ENCODE assay signal across 1 cellular context in the genomic region with DNA sequence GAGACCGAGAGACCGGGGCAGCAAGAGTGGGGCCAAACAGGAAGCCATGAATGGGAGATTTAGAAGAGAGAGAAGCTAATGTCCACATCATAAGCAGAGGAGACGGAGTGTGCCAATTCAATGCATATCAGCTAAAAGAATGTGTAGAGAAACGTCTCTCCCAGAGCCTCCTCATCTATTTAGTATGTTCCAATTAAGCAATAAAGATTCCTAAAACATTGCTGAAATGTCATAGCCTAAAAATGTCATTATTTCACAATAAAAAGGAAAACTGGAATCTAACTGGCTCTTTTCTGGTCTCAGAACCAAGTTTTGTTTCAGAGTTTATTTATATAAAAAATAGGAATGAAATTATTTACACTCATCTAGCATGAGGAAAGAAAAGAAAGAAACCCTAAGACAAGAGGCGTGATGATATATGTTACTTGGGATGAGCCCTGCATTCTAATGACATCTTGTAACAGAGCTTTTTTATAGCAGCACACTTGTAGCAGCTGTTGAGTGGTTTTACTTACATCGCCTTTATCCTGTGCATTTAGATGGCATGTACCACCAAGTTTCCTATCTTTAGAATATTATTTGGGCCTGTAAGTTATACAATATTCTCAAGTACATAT.
A peak's percentile ranks its signal among the peaks of the same experiment; 100 is the strongest.
TF ChIP-seq lines count a peak whose summit lies in the region.

No MANE protein-coding gene starts in this region.

TF ChIP-seq in HepG2, 621 proteins besides CTCF, POLR2A, EP300 and RAD21:
- TF ChIP-seq, protein P1, sequence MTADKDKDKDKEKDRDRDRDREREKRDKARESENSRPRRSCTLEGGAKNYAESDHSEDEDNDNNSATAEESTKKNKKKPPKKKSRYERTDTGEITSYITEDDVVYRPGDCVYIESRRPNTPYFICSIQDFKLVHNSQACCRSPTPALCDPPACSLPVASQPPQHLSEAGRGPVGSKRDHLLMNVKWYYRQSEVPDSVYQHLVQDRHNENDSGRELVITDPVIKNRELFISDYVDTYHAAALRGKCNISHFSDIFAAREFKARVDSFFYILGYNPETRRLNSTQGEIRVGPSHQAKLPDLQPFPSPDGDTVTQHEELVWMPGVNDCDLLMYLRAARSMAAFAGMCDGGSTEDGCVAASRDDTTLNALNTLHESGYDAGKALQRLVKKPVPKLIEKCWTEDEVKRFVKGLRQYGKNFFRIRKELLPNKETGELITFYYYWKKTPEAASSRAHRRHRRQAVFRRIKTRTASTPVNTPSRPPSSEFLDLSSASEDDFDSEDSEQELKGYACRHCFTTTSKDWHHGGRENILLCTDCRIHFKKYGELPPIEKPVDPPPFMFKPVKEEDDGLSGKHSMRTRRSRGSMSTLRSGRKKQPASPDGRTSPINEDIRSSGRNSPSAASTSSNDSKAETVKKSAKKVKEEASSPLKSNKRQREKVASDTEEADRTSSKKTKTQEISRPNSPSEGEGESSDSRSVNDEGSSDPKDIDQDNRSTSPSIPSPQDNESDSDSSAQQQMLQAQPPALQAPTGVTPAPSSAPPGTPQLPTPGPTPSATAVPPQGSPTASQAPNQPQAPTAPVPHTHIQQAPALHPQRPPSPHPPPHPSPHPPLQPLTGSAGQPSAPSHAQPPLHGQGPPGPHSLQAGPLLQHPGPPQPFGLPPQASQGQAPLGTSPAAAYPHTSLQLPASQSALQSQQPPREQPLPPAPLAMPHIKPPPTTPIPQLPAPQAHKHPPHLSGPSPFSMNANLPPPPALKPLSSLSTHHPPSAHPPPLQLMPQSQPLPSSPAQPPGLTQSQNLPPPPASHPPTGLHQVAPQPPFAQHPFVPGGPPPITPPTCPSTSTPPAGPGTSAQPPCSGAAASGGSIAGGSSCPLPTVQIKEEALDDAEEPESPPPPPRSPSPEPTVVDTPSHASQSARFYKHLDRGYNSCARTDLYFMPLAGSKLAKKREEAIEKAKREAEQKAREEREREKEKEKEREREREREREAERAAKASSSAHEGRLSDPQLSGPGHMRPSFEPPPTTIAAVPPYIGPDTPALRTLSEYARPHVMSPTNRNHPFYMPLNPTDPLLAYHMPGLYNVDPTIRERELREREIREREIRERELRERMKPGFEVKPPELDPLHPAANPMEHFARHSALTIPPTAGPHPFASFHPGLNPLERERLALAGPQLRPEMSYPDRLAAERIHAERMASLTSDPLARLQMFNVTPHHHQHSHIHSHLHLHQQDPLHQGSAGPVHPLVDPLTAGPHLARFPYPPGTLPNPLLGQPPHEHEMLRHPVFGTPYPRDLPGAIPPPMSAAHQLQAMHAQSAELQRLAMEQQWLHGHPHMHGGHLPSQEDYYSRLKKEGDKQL (CRISPR knock-in tag; IDR thresholded peaks at IDR 0.05; ENCODE audit: low read depth): no peak
- TF ChIP-seq CEBPB (IDR thresholded peaks at IDR 0.05; ENCODE audit: borderline replicate concordance, low read depth, low read length): peak; percentile 21; the same call in 1 of the 2 replicates
TF ChIP-seq in HepG2: peak in this region for 1.
